In genomic region chr9:4298255-4299005, GRCh38 we compare ENCODE assay signal across 7 cellular contexts. TPM values are rescaled to one million over a fixed set of nuclear protein-coding genes. Genes with fewer than 3 reads are reported as not detected.
DNase-seq lines count a peak whose midpoint lies in the region; ATAC-seq, FAIRE-seq and TF ChIP-seq lines count a peak whose summit lies in the region.

No MANE protein-coding gene starts in this region.

- peak overlapping the region; percentile 89 for H3K4me3 Mint-ChIP-seq in stimulated activated effector memory CD8-positive, alpha-beta T cell treated with anti-CD3 and anti-CD28 coated beads, Interleukin-12 subunit alpha, Interleukin-12 subunit beta, amount 100 ng/mL, for 72 hours

- H3K4me1 ChIP-seq in lung (ENCODE audit: control insufficient read depth in 2 of 2, insufficient read depth in 2 of 2, low read length in 2 of 2) = peaks cover 3 to 5% of the 10 kb centered on the region in 2 donors

- ATAC-seq in GM18868 (IDR thresholded peaks at IDR 0.05; ENCODE audit: unreplicated experiment) (peak; percentile 19), HG03280 (IDR thresholded peaks at IDR 0.05; ENCODE audit: unreplicated experiment) (peak; percentile 29), lung (ENCODE audit: insufficient read depth, low FRiP score) (peak; percentile 12)
- peak; percentile 45 for ATAC-seq in stimulated activated effector memory CD8-positive, alpha-beta T cell treated with anti-CD3 and anti-CD28 coated beads, Interleukin-12 subunit alpha, Interleukin-12 subunit beta, amount 100 ng/mL, for 72 hours

- peaks cover 45% of the 10 kb centered on the region for H3K4me1 Mint-ChIP-seq in stimulated activated effector memory CD8-positive, alpha-beta T cell treated with anti-CD3 and anti-CD28 coated beads, Interleukin-12 subunit alpha, Interleukin-12 subunit beta, amount 100 ng/mL, for 72 hours

- peak overlapping the region; percentile 87 to 96 for H3K27ac ChIP-seq in lung (ENCODE audit: low read depth in 1 of 2, low read length in 1 of 2)

- H3K36me3 Mint-ChIP-seq in stimulated activated effector memory CD8-positive, alpha-beta T cell treated with anti-CD3 and anti-CD28 coated beads, Interleukin-12 subunit alpha, Interleukin-12 subunit beta, amount 100 ng/mL, for 72 hours = no peaks in the 10 kb centered on the region

- H3K9me3 ChIP-seq in lung (ENCODE audit: control insufficient read depth in 2 of 2, insufficient read depth in 1 of 2, low read length in 1 of 2) = no peaks in the 10 kb centered on the region

- H3K36me3 ChIP-seq in lung (ENCODE audit: control insufficient read depth in 2 of 2, insufficient read depth in 2 of 2, low read length in 2 of 2) = no peaks in the 10 kb centered on the region

- H3K9me3 Mint-ChIP-seq in stimulated activated effector memory CD8-positive, alpha-beta T cell treated with anti-CD3 and anti-CD28 coated beads, Interleukin-12 subunit alpha, Interleukin-12 subunit beta, amount 100 ng/mL, for 72 hours = no peaks in the 10 kb centered on the region

- DNase-seq in activated CD4-positive, CD25-positive, alpha-beta regulatory T cell treated with anti-CD3 and anti-CD28 coated beads, Interleukin-2, amount 50 U/mL, for 72 hours = peak; percentile 38
- DNase-seq in dermis microvascular lymphatic vessel endothelial cell (ENCODE audit: low read depth in 2 of 2) (peak; percentile 23 to 57), lung (ENCODE audit: low spot score) (peak; percentile 47), HTR-8/SVneo (ENCODE audit: insufficient read length, low spot score) (no peak)
- DNase-seq in stimulated activated effector memory CD8-positive, alpha-beta T cell treated with anti-CD3 and anti-CD28 coated beads, Interleukin-12 subunit alpha, Interleukin-12 subunit beta, amount 100 ng/mL, for 72 hours (ENCODE audit: low spot score in 2 of 2) = peak; percentile 15 to 66

- no peak for TF ChIP-seq CTCF in lung (IDR thresholded peaks at IDR 0.05; ENCODE audit: control extremely low read depth, extremely low read depth)

- 0 to 1% methylated on average over 54 of the region's 54 CpGs for WGBS in lung, 2 donors

- no peaks in the 10 kb centered on the region for H3K27me3 ChIP-seq in lung (ENCODE audit: control insufficient read depth, insufficient read depth)

- H3K4me3 ChIP-seq in lung = peak overlapping the region; percentile 71

- FAIRE-seq in HTR-8/SVneo (lab: Jason Lieb, UNC) = no peak

- peak overlapping the region; percentile 90 for H3K27ac Mint-ChIP-seq in stimulated activated effector memory CD8-positive, alpha-beta T cell treated with anti-CD3 and anti-CD28 coated beads, Interleukin-12 subunit alpha, Interleukin-12 subunit beta, amount 100 ng/mL, for 72 hours

RNA-seq across cellular contexts. Expression of gene GLIS3, which starts 1.4 kb away (rescaled TPM):
- total RNA-seq in dermis microvascular lymphatic vessel endothelial cell = 21.4 and 42.0 TPM in 2 replicates
- 10 to 100 TPM; 37.4 to 47.1 TPM for total RNA-seq in lung
- 1 to 10 TPM; 4.4 to 7.4 TPM for polyA plus RNA-seq in lung
